ENCODE assay signal across 22 cellular contexts in genomic region chr1:113256348-113256729, GRCh38.
A peak's percentile ranks its signal among the peaks of the same experiment; 100 is the strongest.
DNase-seq lines count a peak whose midpoint lies in the region; ATAC-seq, FAIRE-seq and TF ChIP-seq lines count a peak whose summit lies in the region.
"Had no signal": no experiment of that assay in that cellular context is flagged by ENCODE, and none has a peak within 500 bp of the region (broad histone marks: within the 10 kb centered on the region; RNA-seq: fewer than 3 reads in every experiment).

No MANE protein-coding gene starts in this region.

- H3K23me2 ChIP-seq in H1 (ENCODE audit: low read depth, low read length) = no peaks in the 10 kb centered on the region

- H3K23ac ChIP-seq in H1 (ENCODE audit: insufficient read length) = no peak overlapping the region

- 0 out of 3 replicates have a peak, but pooled peaks have one; percentile 10 for ATAC-seq in GM23338
- peak; percentile 41 for ATAC-seq in mucosa of descending colon
- no peak for ATAC-seq in GM18907 (IDR thresholded peaks at IDR 0.05; ENCODE audit: unreplicated experiment)
- ATAC-seq: activated CD8-positive, alpha-beta T cell treated with anti-CD3 and anti-CD28 coated beads, Interleukin-2, amount 10 ng/mL, durations not matched to agents 7 days and 5 days; HCT116 had no signal

- intact Hi-C loops in mucosa of descending colon (cut with DNase I, micrococcal nuclease) = no loop called here

- no peak for TF ChIP-seq RAD21 in H1 (IDR thresholded peaks at IDR 0.05 in 1 of 2, conservative IDR thresholded peaks at IDR 0.05 in 1 of 2; ENCODE audit: low read depth in 2 of 2, low read length in 2 of 2)

- no peaks in the 10 kb centered on the region for H3K27me3 Mint-ChIP-seq in GM23338 (ENCODE audit: insufficient read depth, low read depth, poor library complexity)
- peaks cover 24% of the 10 kb centered on the region for H3K27me3 Mint-ChIP-seq in T-helper 2 cell treated with Interferon-gamma antibody and Interleukin-4, amounts not matched to agents 5 μg/mL and 100 μg/mL, for 36 hours (ENCODE audit: low read depth)

- peak; percentile 57 for FAIRE-seq in H1 (lab: Jason Lieb, UNC)

- H3K56ac ChIP-seq in H1 (replicated peaks; ENCODE audit: insufficient read length, low read depth, low read length) = no peak overlapping the region

- H3K4me3 ChIP-seq in GM23338 (no peak overlapping the region), H1 (ENCODE audit: extremely low read depth in 1 of 4, insufficient read depth in 2 of 4, low read depth in 3 of 4, low read length in 4 of 4) (peak overlapping the region in 1 of 4 experiments; percentile 36; a peak in 1 of 8 replicates), mucosa of descending colon (no peak overlapping the region), smooth muscle cell (peak overlapping the region; percentile 5), right atrium auricular region (no peak overlapping the region)
- H3K4me3 ChIP-seq: coronary artery, ovary, right lobe of liver, uterus had no signal

- no peaks in the 10 kb centered on the region for H3K36me3 ChIP-seq in GM23338 (ENCODE audit: insufficient read depth)
- no peaks in the 10 kb centered on the region for H3K36me3 ChIP-seq in H1 (ENCODE audit: control insufficient read depth in 2 of 4, insufficient read depth in 4 of 4, low read length in 3 of 4)
- no peaks in the 10 kb centered on the region for H3K36me3 ChIP-seq in mucosa of descending colon (ENCODE audit: low read depth)
- no peaks in the 10 kb centered on the region for H3K36me3 ChIP-seq in smooth muscle cell (ENCODE audit: low read depth)
- no peaks in the 10 kb centered on the region for H3K36me3 ChIP-seq in right atrium auricular region
- H3K36me3 ChIP-seq: ovary, right lobe of liver, uterus had no signal

- no peak overlapping the region for H3K27ac Mint-ChIP-seq in GM23338
- no peak overlapping the region for H3K27ac Mint-ChIP-seq in T-helper 2 cell treated with Interferon-gamma antibody and Interleukin-4, amounts not matched to agents 5 μg/mL and 100 μg/mL, for 36 hours
- H3K27ac Mint-ChIP-seq: activated CD8-positive, alpha-beta T cell treated with anti-CD3 and anti-CD28 coated beads, Interleukin-2, amount 10 ng/mL, durations not matched to agents 7 days and 5 days; CD14-positive monocyte; endodermal cell had no signal

- no peaks in the 10 kb centered on the region for H3K79me2 ChIP-seq in GM23338 (replicated peaks; ENCODE audit: insufficient read depth)
- no peaks in the 10 kb centered on the region for H3K79me2 ChIP-seq in H1 (ENCODE audit: control insufficient read depth in 1 of 2, insufficient read depth in 2 of 2, low read length in 2 of 2)
- H3K79me2 ChIP-seq in smooth muscle cell (ENCODE audit: low read depth) = no peaks in the 10 kb centered on the region

- H3K4me1 ChIP-seq in GM23338 (ENCODE audit: insufficient read depth) (peaks cover 35% of the 10 kb centered on the region), H1 (replicated peaks in 1 of 4; ENCODE audit: control insufficient read depth in 3 of 4, insufficient read depth in 4 of 4, low read length in 3 of 4) (peaks cover 7 to 28% (median 19%) of the 10 kb centered on the region in 4 experiments), mucosa of descending colon (ENCODE audit: low read depth) (peaks cover 28% of the 10 kb centered on the region), smooth muscle cell (ENCODE audit: low read depth) (peaks cover 39% of the 10 kb centered on the region), right atrium auricular region (no peaks in the 10 kb centered on the region)
- H3K4me1 ChIP-seq: uterus had no signal

- CTCF ChIA-PET in H1 (lab: Charles Lee; ENCODE audit: partially characterized antibody) = interaction anchor here (1.1 to 1.3 kb wide), 2 partner anchors 10 to 37 kb away, joined by 3 to 9 read pairs; no protein-coding TSS in a partner anchor

- no peak overlapping the region for H3K14ac ChIP-seq in H1 (ENCODE audit: insufficient read length)

- H4K20me1 ChIP-seq in GM23338 (replicated peaks; ENCODE audit: insufficient read depth) (no peaks in the 10 kb centered on the region), H1 (replicated peaks in 1 of 2; ENCODE audit: control insufficient read depth in 1 of 2, insufficient read depth in 2 of 2, low read length in 2 of 2) (no peaks in the 10 kb centered on the region), smooth muscle cell (ENCODE audit: low read depth) (no peaks in the 10 kb centered on the region)

- no peaks in the 10 kb centered on the region for H3K79me1 ChIP-seq in H1 (ENCODE audit: low read depth, low read length)

- WGBS in H1 (ENCODE audit: extremely low coverage in 1 of 2, insufficient coverage in 1 of 2, insufficient read length in 1 of 2, insufficient replicate concordance in 2 of 2, low coverage in 1 of 2, low lambda C conversion rate in 2 of 2, missing lambda C conversion rate in 1 of 2), 2 experiments = 87% methylated on average over 2 of the region's 2 CpGs; no CpG with 5 or more reads in 1 of the 2 experiments
- WGBS in smooth muscle cell (ENCODE audit: low lambda C conversion rate) = 17% methylated on average over 2 of the region's 2 CpGs

- H4K8ac ChIP-seq in H1 (ENCODE audit: extremely low read depth, insufficient read depth, low read length) = no peak overlapping the region

- no peaks in the 10 kb centered on the region for H3K27me3 ChIP-seq in GM23338 (ENCODE audit: insufficient read depth)
- no peaks in the 10 kb centered on the region; a peak in 1 of 7 replicates for H3K27me3 ChIP-seq in H1 (replicated peaks in 1 of 4; ENCODE audit: control insufficient read depth in 3 of 4, extremely low read depth in 1 of 4, insufficient read depth in 3 of 4, low read length in 3 of 4)
- no peaks in the 10 kb centered on the region for H3K27me3 ChIP-seq in smooth muscle cell (ENCODE audit: low read depth)
- no peaks in the 10 kb centered on the region for H3K27me3 ChIP-seq in right atrium auricular region
- H3K27me3 ChIP-seq: ovary, right lobe of liver, uterus had no signal

- no peak for TF ChIP-seq EP300 in H1 (IDR thresholded peaks at IDR 0.05; ENCODE audit: borderline replicate concordance in 1 of 2, low read depth in 2 of 2, low read length in 2 of 2)

- POLR2A ChIA-PET in H1 (lab: Charles Lee; ENCODE audit: partially characterized antibody) = interaction anchor here (1.3 kb wide), 1 partner anchor 11 kb away, joined by 3 read pairs; no protein-coding TSS in a partner anchor

- no peaks in the 10 kb centered on the region for H3K9me3 ChIP-seq in H1 (ENCODE audit: insufficient read depth in 2 of 2, low read depth in 1 of 2, low read length in 1 of 2)
- H3K9me3 ChIP-seq in mucosa of descending colon = no peaks in the 10 kb centered on the region
- H3K9me3 ChIP-seq in smooth muscle cell (replicated peaks; ENCODE audit: low read depth) = no peaks in the 10 kb centered on the region
- H3K9me3 ChIP-seq in right atrium auricular region = no peaks in the 10 kb centered on the region
- H3K9me3 ChIP-seq: ovary, right lobe of liver, uterus had no signal

- DNase-seq in GM23338 (ENCODE audit: low spot score) = no peak
- DNase-seq in H1 (ENCODE audit: low read depth in 1 of 2, low spot score in 2 of 2) = no peak
- no peak for DNase-seq in mucosa of descending colon
- DNase-seq in smooth muscle cell (lab: John Stamatoyannopoulos, UW; ENCODE audit: unreplicated experiment) = no peak
- no peak for DNase-seq in right atrium auricular region (ENCODE audit: low spot score)
- no peak for DNase-seq in NCI-H1417 (lab: John Stamatoyannopoulos, UW)
- DNase-seq in T-helper 2 cell treated with Interferon-gamma antibody and Interleukin-4, amounts not matched to agents 5 μg/mL and 100 μg/mL, for 36 hours (ENCODE audit: low spot score) = no peak
- DNase-seq: activated CD8-positive, alpha-beta T cell treated with anti-CD3 and anti-CD28 coated beads, Interleukin-2, amount 10 ng/mL, durations not matched to agents 7 days and 5 days; activated gamma-delta T cell treated with Interleukin-2 at 50 U/mL for 16 hours; endodermal cell; KG1; NCI-H146; NCI-H2171; ovary; right lobe of liver; stimulated activated CD8-positive, alpha-beta memory T cell treated with anti-CD3 and anti-CD28 coated beads, Interleukin-4, amount 100 ng/mL, for 48 hours; T1000; uterus had no signal

- 0 out of 2 replicates have a peak overlapping the region, but pooled peaks have one; percentile 14 for H3K27ac ChIP-seq in GM23338 (ENCODE audit: low read depth)
- no peak overlapping the region for H3K27ac ChIP-seq in H1 (ENCODE audit: low read depth, low read length)
- H3K27ac ChIP-seq in smooth muscle cell (ENCODE audit: low read depth) = peak overlapping the region; percentile 6
- no peak overlapping the region for H3K27ac ChIP-seq in right atrium auricular region
- H3K27ac ChIP-seq: coronary artery, ovary, right lobe of liver, uterus had no signal

- no peak overlapping the region for H2BK15ac ChIP-seq in H1 (ENCODE audit: low read length)

- H3K4me3 Mint-ChIP-seq in GM23338 = no peak overlapping the region
- H3K4me3 Mint-ChIP-seq in T-helper 2 cell treated with Interferon-gamma antibody and Interleukin-4, amounts not matched to agents 5 μg/mL and 100 μg/mL, for 36 hours = no peak overlapping the region
- H3K4me3 Mint-ChIP-seq: activated CD8-positive, alpha-beta T cell treated with anti-CD3 and anti-CD28 coated beads, Interleukin-2, amount 10 ng/mL, durations not matched to agents 7 days and 5 days; CD14-positive monocyte; endodermal cell had no signal

- H2BK5ac ChIP-seq in H1 (ENCODE audit: low read depth, low read length) = no peak overlapping the region

- H2BK20ac ChIP-seq in H1 (ENCODE audit: low read length) = no peak overlapping the region

- no peak overlapping the region for H4K91ac ChIP-seq in H1 (replicated peaks; ENCODE audit: insufficient read length, low read length)

- no peak overlapping the region for H3K4ac ChIP-seq in H1 (replicated peaks; ENCODE audit: insufficient read length, low read depth, low read length)

- H2AK5ac ChIP-seq in H1 (ENCODE audit: low read depth, low read length) = no peak overlapping the region

- no peak overlapping the region for H4K5ac ChIP-seq in H1 (ENCODE audit: insufficient read length, low read depth, low read length)

- no peak for TF ChIP-seq POLR2A in H1 (IDR thresholded peaks at IDR 0.05; ENCODE audit: control extremely low read depth in 1 of 2, low read depth in 2 of 2, low read length in 2 of 2)

- H3K4me2 ChIP-seq in GM23338 = peak overlapping the region; percentile 46
- H3K4me2 ChIP-seq in H1 (ENCODE audit: insufficient read depth in 1 of 2, low read depth in 2 of 2, low read length in 2 of 2) = peak overlapping the region; percentile 47 to 49
- peak overlapping the region; percentile 73 for H3K4me2 ChIP-seq in smooth muscle cell

- H3K9me2 ChIP-seq in GM23338 (ENCODE audit: insufficient read depth) = no peaks in the 10 kb centered on the region

- no peak overlapping the region for H2BK12ac ChIP-seq in H1 (ENCODE audit: low read depth, low read length)

- H3K18ac ChIP-seq in H1 (ENCODE audit: extremely low read depth, low read length) = no peak overlapping the region

- H3K4me1 Mint-ChIP-seq in GM23338 = peaks cover 41% of the 10 kb centered on the region
- no peaks in the 10 kb centered on the region for H3K4me1 Mint-ChIP-seq in T-helper 2 cell treated with Interferon-gamma antibody and Interleukin-4, amounts not matched to agents 5 μg/mL and 100 μg/mL, for 36 hours (ENCODE audit: low read depth)
- H3K4me1 Mint-ChIP-seq: CD14-positive monocyte had no signal

- H2AFZ ChIP-seq in GM23338 (no peak overlapping the region), H1 (ENCODE audit: low read length) (peak overlapping the region; percentile 58; the same call in 1 of the 2 replicates), smooth muscle cell (ENCODE audit: low read depth) (no peak overlapping the region)

- H3F3A ChIP-seq in GM23338 (replicated peaks; ENCODE audit: low read depth) = 0 out of 2 replicates have a peak, but pooled peaks cover 2% of the 10 kb centered on the region
- peaks cover 15% of the 10 kb centered on the region for H3F3A ChIP-seq in smooth muscle cell (ENCODE audit: low read depth)

- H3K9ac ChIP-seq in H1 (replicated peaks in 1 of 4; ENCODE audit: extremely low read depth in 1 of 4, low read depth in 3 of 4, low read length in 3 of 4) (no peak overlapping the region), smooth muscle cell (ENCODE audit: low read depth) (no peak overlapping the region)

- H3K9me3 Mint-ChIP-seq in GM23338 = no peaks in the 10 kb centered on the region
- H3K9me3 Mint-ChIP-seq in T-helper 2 cell treated with Interferon-gamma antibody and Interleukin-4, amounts not matched to agents 5 μg/mL and 100 μg/mL, for 36 hours = no peaks in the 10 kb centered on the region
- H3K9me3 Mint-ChIP-seq: endodermal cell had no signal

- no peak for TF ChIP-seq CTCF in GM23338 (conservative IDR thresholded peaks at IDR 0.05; ENCODE audit: low read depth in 2 of 2)
- no peak for TF ChIP-seq CTCF in H1 (IDR thresholded peaks at IDR 0.05; ENCODE audit: control extremely low read depth in 1 of 3, insufficient read depth in 1 of 3, low read depth in 1 of 3, low read length in 3 of 3)
- no peak for TF ChIP-seq CTCF in mucosa of descending colon (IDR thresholded peaks at IDR 0.05)
- TF ChIP-seq CTCF in smooth muscle cell (IDR thresholded peaks at IDR 0.05; ENCODE audit: borderline replicate concordance, insufficient read depth, poor library complexity, severe bottlenecking) = no peak
- no peak for TF ChIP-seq CTCF in right atrium auricular region (IDR thresholded peaks at IDR 0.05)

- H3K36me3 Mint-ChIP-seq in GM23338 (ENCODE audit: low read depth) = no peaks in the 10 kb centered on the region
- no peaks in the 10 kb centered on the region for H3K36me3 Mint-ChIP-seq in T-helper 2 cell treated with Interferon-gamma antibody and Interleukin-4, amounts not matched to agents 5 μg/mL and 100 μg/mL, for 36 hours (ENCODE audit: low read depth)
- H3K36me3 Mint-ChIP-seq: CD14-positive monocyte had no signal

- H2BK120ac ChIP-seq in H1 (replicated peaks; ENCODE audit: low read depth, low read length) = no peak overlapping the region

Comparison
In these comparisons a context has a peak if more than half of its experiments do, and no peak if none do; other contexts are left out.
1. H3K27ac ChIP-seq: peak in GM23338 (single experiment) and smooth muscle cell (single experiment); none in H1 (single experiment) and right atrium auricular region (0 of 2).
2. Peak in every context shown above with its lines, with median percentiles within 50 percentile points of each other: H3K4me2 ChIP-seq.